ENCODE assay signal across 30 cellular contexts in genomic region chr14:25607095-25607657, GRCh38.
A peak's percentile ranks its signal among the peaks of the same experiment; 100 is the strongest.
DNase-seq lines count a peak whose midpoint lies in the region; ATAC-seq, FAIRE-seq and TF ChIP-seq lines count a peak whose summit lies in the region.
"Had no signal": no experiment of that assay in that cellular context is flagged by ENCODE, and none has a peak within 500 bp of the region (broad histone marks: within the 10 kb centered on the region; RNA-seq: fewer than 3 reads in every experiment).

No MANE protein-coding gene starts in this region.

- no peaks in the 10 kb centered on the region for H3K79me1 ChIP-seq in H9 (ENCODE audit: insufficient read depth, low read depth, low read length, poor library complexity, severe bottlenecking)

- no peak for DNase-seq in H9
- peak; percentile 54 for DNase-seq in NCI-H2227 (lab: John Stamatoyannopoulos, UW; ENCODE audit: unreplicated experiment)
- DNase-seq in iPS DF 6.9 (ENCODE audit: low read depth, low spot score): peak; percentile 11
- DNase-seq in NCI-H226: no peak
- no peak for DNase-seq in PC-3
- DNase-seq in pancreas: no peak
- no peak for DNase-seq in CD14-positive monocyte (ENCODE audit: low spot score)
- DNase-seq: activated CD8-positive, alpha-beta memory T cell treated with anti-CD3 and anti-CD28 coated beads for 24 hours; activated naive CD4-positive, alpha-beta T cell treated with Interleukin-2 at 50 U/mL for 16 hours; activated T-cell treated with anti-CD3 and anti-CD28 coated beads, Interleukin-2, amount 50 U/mL, for 4 hours; amniotic stem cell; CD4-positive, CD25-positive, alpha-beta regulatory T cell; cortex of kidney; GF-D8; left cardiac atrium; MM.1S; NCI-H187 treated with DMSO at 0.1 percent for 48 hours; NCI-H69; nephron progenitor cell; psoas muscle; SHP77; stimulated activated CD4-positive, alpha-beta T cell treated with anti-CD3 and anti-CD28 coated beads, Interleukin-2, amount 100 ng/mL, for 24 hours; stimulated activated naive B cell treated with anti-CD40 and anti-IgM and Interleukin-4, amounts not matched to agents 10 μg/mL and 1 μg/mL and 100 μg/mL, for 72 hours; testis had no signal

- H3K36me3 ChIP-seq in iPS DF 6.9 (ENCODE audit: control insufficient read depth, insufficient read depth, low read length): no peaks in the 10 kb centered on the region
- H3K36me3 ChIP-seq in PC-3 (ENCODE audit: low read depth, low read length): no peaks in the 10 kb centered on the region
- no peaks in the 10 kb centered on the region for H3K36me3 ChIP-seq in pancreas

- POLR2A ChIA-PET in PC-3 (lab: Charles Lee; ENCODE audit: unreplicated experiment): no interaction called here

- H3K4me2 ChIP-seq in H9 (ENCODE audit: insufficient read depth, insufficient read length, low read length) (no peak overlapping the region), PC-3 (ENCODE audit: low read length) (no peak overlapping the region)

- H3K23me2 ChIP-seq in H9 (ENCODE audit: insufficient read length, low read depth, low read length, poor library complexity, severe bottlenecking): no peaks in the 10 kb centered on the region

- CTCF ChIA-PET in PC-3 (lab: Charles Lee): no interaction called here

- FAIRE-seq in pancreas (lab: Jason Lieb, UNC): no peak
- FAIRE-seq: endometrium had no signal

- H3K18ac ChIP-seq in H9 (ENCODE audit: insufficient read length, low read depth, low read length): no peak overlapping the region

- no peak overlapping the region for H2AK5ac ChIP-seq in H9 (ENCODE audit: insufficient read length, low read length)

- H3K4ac ChIP-seq in H9 (ENCODE audit: low read depth, low read length): no peak overlapping the region

- ATAC-seq in PC-3: no peak
- no peak for ATAC-seq in pancreas
- ATAC-seq: activated T-cell treated with anti-CD3 and anti-CD28 coated beads, Interleukin-2, amount 50 U/mL, for 4 hours; HCT116; left cardiac atrium; psoas muscle; stimulated activated naive B cell treated with anti-CD40 and anti-IgM and Interleukin-4, amounts not matched to agents 10 μg/mL and 1 μg/mL and 100 μg/mL, for 72 hours had no signal

- H4K8ac ChIP-seq in H9 (replicated peaks; ENCODE audit: insufficient read length, low read depth, low read length): no peak overlapping the region

- H3K4me3 ChIP-seq in iPS DF 6.9 (ENCODE audit: low read length) (no peak overlapping the region), PC-3 (ENCODE audit: low read length) (no peak overlapping the region), pancreas (no peak overlapping the region)
- H3K4me3 ChIP-seq: psoas muscle, skin epidermis had no signal

- H3K9ac ChIP-seq in H9 (ENCODE audit: extremely low read depth, insufficient read length, low read length) (no peak overlapping the region), PC-3 (ENCODE audit: low read length) (no peak overlapping the region)

- H3K27ac Mint-ChIP-seq in H9: peak overlapping the region in 2 of 3 experiments; percentile 14 to 22; a peak in 2 of 7 replicates
- no peak overlapping the region for H3K27ac Mint-ChIP-seq in CD14-positive monocyte
- H3K27ac Mint-ChIP-seq: CD4-positive, CD25-positive, alpha-beta regulatory T cell; IgD-negative memory B cell; mesothelial cell of epicardium; nephron progenitor cell; stimulated activated naive B cell treated with anti-CD40 and anti-IgM and Interleukin-4, amounts not matched to agents 10 μg/mL and 1 μg/mL and 100 μg/mL, for 72 hours had no signal

- no peaks in the 10 kb centered on the region for H3K4me1 ChIP-seq in H9 (ENCODE audit: insufficient read depth, low read length)
- H3K4me1 ChIP-seq in iPS DF 6.9 (ENCODE audit: control insufficient read depth, insufficient read depth, low read length): peaks cover 1% of the 10 kb centered on the region; the same call in 1 of the 2 replicates
- H3K4me1 ChIP-seq in PC-3 (ENCODE audit: insufficient read depth, low read length): no peaks in the 10 kb centered on the region
- no peaks in the 10 kb centered on the region for H3K4me1 ChIP-seq in pancreas
- H3K4me1 ChIP-seq: psoas muscle, testis had no signal

- H4K91ac ChIP-seq in H9 (ENCODE audit: insufficient read length, low read depth, low read length): no peak overlapping the region

- no peak overlapping the region for H2AFZ ChIP-seq in H9 (ENCODE audit: low read length)
- H2AFZ ChIP-seq in PC-3 (ENCODE audit: low read length): no peak overlapping the region

- no peak overlapping the region for H3K56ac ChIP-seq in H9 (ENCODE audit: insufficient read length, low read depth, low read length)

- no peak overlapping the region for H4K5ac ChIP-seq in H9 (ENCODE audit: insufficient read length, low read depth, low read length)

- no peak overlapping the region for H3K23ac ChIP-seq in H9 (ENCODE audit: insufficient read length, low read depth, low read length)

- no peak overlapping the region for H2BK12ac ChIP-seq in H9 (ENCODE audit: insufficient read length, low read depth, low read length)

- no peak overlapping the region for H3T11ph ChIP-seq in H9 (ENCODE audit: low read length)

- H3K4me1 Mint-ChIP-seq in H9 (peaks cover 17% of the 10 kb centered on the region in 2 experiments), CD14-positive monocyte (no peaks in the 10 kb centered on the region)
- H3K4me1 Mint-ChIP-seq: CD4-positive, CD25-positive, alpha-beta regulatory T cell; IgD-negative memory B cell; mesothelial cell of epicardium; nephron progenitor cell; stimulated activated naive B cell treated with anti-CD40 and anti-IgM and Interleukin-4, amounts not matched to agents 10 μg/mL and 1 μg/mL and 100 μg/mL, for 72 hours had no signal

- no peak overlapping the region for H3K27ac ChIP-seq in 22Rv1
- H3K27ac ChIP-seq in H9 (ENCODE audit: insufficient read length, low read depth, low read length): no peak overlapping the region
- no peak overlapping the region for H3K27ac ChIP-seq in iPS DF 6.9 (ENCODE audit: low read length)
- no peak overlapping the region for H3K27ac ChIP-seq in PC-3 (ENCODE audit: low read length)
- no peak overlapping the region for H3K27ac ChIP-seq in pancreas
- H3K27ac ChIP-seq: psoas muscle, skin epidermis, testis had no signal

- H3F3A ChIP-seq in PC-3 (ENCODE audit: low read length, unreplicated experiment): no peaks in the 10 kb centered on the region

- H3K27me3 ChIP-seq in H9 (ENCODE audit: insufficient read depth, low read length): no peaks in the 10 kb centered on the region
- H3K27me3 ChIP-seq in iPS DF 6.9 (ENCODE audit: control insufficient read depth, insufficient read depth, low read length): no peaks in the 10 kb centered on the region
- H3K27me3 ChIP-seq in PC-3 (ENCODE audit: low read length): no peaks in the 10 kb centered on the region
- no peaks in the 10 kb centered on the region for H3K27me3 ChIP-seq in pancreas
- H3K27me3 ChIP-seq: testis had no signal

- H3K9me3 Mint-ChIP-seq in H9 (peaks cover 6 to 11% of the 10 kb centered on the region in 2 experiments), CD14-positive monocyte (peaks cover 0 to 20% (median 0%) of the 10 kb centered on the region in 7 donors)

- H2BK5ac ChIP-seq in H9 (ENCODE audit: insufficient read length, low read length): no peak overlapping the region

- no peak overlapping the region for H2BK15ac ChIP-seq in H9 (ENCODE audit: low read depth, low read length)

- H2BK120ac ChIP-seq in H9 (ENCODE audit: low read depth, low read length, poor library complexity, severe bottlenecking): no peak overlapping the region

- H3K79me2 ChIP-seq in H9 (ENCODE audit: insufficient read depth, low read length) (no peaks in the 10 kb centered on the region), PC-3 (ENCODE audit: low read length) (no peaks in the 10 kb centered on the region)

- no peak overlapping the region for H2BK20ac ChIP-seq in H9 (ENCODE audit: low read depth, low read length, poor library complexity, severe bottlenecking)

- no CpG with 5 or more reads among the region's 3 CpGs for WGBS in H9 (ENCODE audit: extremely low coverage, insufficient read length, low lambda C conversion rate)
- WGBS in iPS DF 6.9 (ENCODE audit: insufficient coverage, insufficient read length): no CpG with 5 or more reads among the region's 3 CpGs
- WGBS in pancreas, 2 donors: 11 to 15% methylated on average over 3 of the region's 3 CpGs

- peaks cover 3% of the 10 kb centered on the region; the same call in 1 of the 2 replicates for H3K27me3 Mint-ChIP-seq in H9 (ENCODE audit: low read depth)
- H3K27me3 Mint-ChIP-seq in CD14-positive monocyte (ENCODE audit: low read depth in 3 of 3): no peaks in the 10 kb centered on the region
- H3K27me3 Mint-ChIP-seq: IgD-negative memory B cell; stimulated activated naive B cell treated with anti-CD40 and anti-IgM and Interleukin-4, amounts not matched to agents 10 μg/mL and 1 μg/mL and 100 μg/mL, for 72 hours had no signal

- no peak overlapping the region for H3K14ac ChIP-seq in H9 (ENCODE audit: insufficient read depth, low read length)

- H3K4me3 Mint-ChIP-seq in H9 (peak overlapping the region in 1 of 2 experiments; percentile 58; a peak in 2 of 5 replicates), CD14-positive monocyte (no peak overlapping the region)
- H3K4me3 Mint-ChIP-seq: activated T-cell treated with anti-CD3 and anti-CD28 coated beads, Interleukin-2, amount 50 U/mL, for 4 hours; CD4-positive, CD25-positive, alpha-beta regulatory T cell; IgD-negative memory B cell; mesothelial cell of epicardium; nephron progenitor cell; stimulated activated naive B cell treated with anti-CD40 and anti-IgM and Interleukin-4, amounts not matched to agents 10 μg/mL and 1 μg/mL and 100 μg/mL, for 72 hours had no signal

- no TSS peak for BruUV-seq in PC-3 (replicated peaks; lab: Mats Ljungman, UMichigan)

- intact Hi-C loops in PC-3 (cut with micrococcal nuclease) (no loop called here), pancreas (cut with DNase I) (no loop called here), CD14-positive monocyte (cut with micrococcal nuclease) (no loop called here)

- TF ChIP-seq CTCF in 22Rv1 (IDR thresholded peaks at IDR 0.05) (0 out of 2 replicates have a peak, but pooled peaks have one; percentile 2), H9 (conservative IDR thresholded peaks at IDR 0.05) (0 out of 3 replicates have a peak, but pooled peaks have one; percentile 18), PC-3 (conservative IDR thresholded peaks at IDR 0.05; ENCODE audit: low read depth, low read length) (no peak), pancreas (IDR thresholded peaks at IDR 0.05) (no peak), CD14-positive monocyte (IDR thresholded peaks at IDR 0.05) (no peak)

- H3K9me2 ChIP-seq in PC-3 (replicated peaks; ENCODE audit: low read length): no peaks in the 10 kb centered on the region

- H4K20me1 ChIP-seq in H9 (ENCODE audit: control insufficient read depth, insufficient read depth, insufficient read length): no peaks in the 10 kb centered on the region
- no peaks in the 10 kb centered on the region for H4K20me1 ChIP-seq in PC-3 (ENCODE audit: low read length)

- H3K9me3 ChIP-seq in H9 (ENCODE audit: control insufficient read depth, low read depth, low read length) (no peaks in the 10 kb centered on the region), iPS DF 6.9 (ENCODE audit: control insufficient read depth, insufficient read depth, low read length) (no peaks in the 10 kb centered on the region), PC-3 (ENCODE audit: low read length) (peaks cover 28% of the 10 kb centered on the region), pancreas (no peaks in the 10 kb centered on the region)
- H3K9me3 ChIP-seq: testis had no signal

- peaks cover 6 to 11% (median 6%) of the 10 kb centered on the region in 3 experiments for H3K36me3 Mint-ChIP-seq in H9 (ENCODE audit: insufficient read depth in 1 of 3, low read depth in 3 of 3)
- H3K36me3 Mint-ChIP-seq in CD14-positive monocyte: no peaks in the 10 kb centered on the region
- H3K36me3 Mint-ChIP-seq: CD4-positive, CD25-positive, alpha-beta regulatory T cell; mesothelial cell of epicardium; stimulated activated naive B cell treated with anti-CD40 and anti-IgM and Interleukin-4, amounts not matched to agents 10 μg/mL and 1 μg/mL and 100 μg/mL, for 72 hours had no signal

Comparison
In these comparisons a context has a peak if more than half of its experiments do, and no peak if none do; other contexts are left out.
1. CTCF ChIP-seq: peak in 22Rv1 (single experiment) and H9 (single experiment); none in PC-3 (single experiment), pancreas (0 of 4) and CD14-positive monocyte (single experiment).
2. DNase-seq: peak in NCI-H2227 (single experiment) and iPS DF 6.9 (single experiment); none in H9 (single experiment), NCI-H226 (single experiment), PC-3 (single experiment), pancreas (0 of 6) and CD14-positive monocyte (single experiment).
3. H3K27ac Mint-ChIP-seq: peak in H9 (2 of 3); none in CD14-positive monocyte (0 of 7).